1 cellular context compared by ENCODE assay signal in the genomic region with DNA sequence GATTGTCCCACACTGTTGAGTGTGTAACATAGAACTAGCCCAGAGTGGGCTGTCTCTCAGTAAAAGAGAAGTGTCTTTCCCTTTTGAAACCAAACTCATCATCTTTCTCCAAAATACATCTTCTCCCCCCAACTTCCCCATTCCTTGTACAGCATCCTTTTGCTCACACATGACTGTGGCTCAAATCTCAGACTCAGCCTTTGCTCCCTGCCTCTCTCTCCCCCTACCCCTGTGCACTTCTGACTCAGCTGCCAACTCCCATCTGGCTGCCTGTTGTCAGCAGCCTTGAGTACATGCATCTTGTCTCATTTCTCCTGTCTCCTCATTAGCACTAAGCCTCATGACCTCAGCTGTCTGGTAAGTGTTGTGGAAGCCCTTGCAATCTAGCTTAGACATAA.
TF ChIP-seq lines count a peak whose summit lies in the region.

No MANE protein-coding gene starts in this region.

TF ChIP-seq in GM12878, 131 proteins besides CTCF, POLR2A, EP300 and RAD21 (continued from another document):
- TF ChIP-seq ETV6 (conservative IDR thresholded peaks at IDR 0.05 in 1 of 2, IDR thresholded peaks at IDR 0.05 in 1 of 2; ENCODE audit: borderline replicate concordance in 1 of 2, low read depth in 1 of 2) = 0 out of 4 replicates have a peak, but pooled peaks of 1 of the 2 experiments have one; percentile 19
- TF ChIP-seq GATAD2B (conservative IDR thresholded peaks at IDR 0.05; ENCODE audit: low read depth) = no peak
- TF ChIP-seq ZBED1 (IDR thresholded peaks at IDR 0.05; ENCODE audit: borderline replicate concordance) = peak; percentile 40; the same call in 1 of the 2 replicates
- TF ChIP-seq NFIC (IDR thresholded peaks at IDR 0.05; ENCODE audit: low read depth, low read length) = peak; percentile 41; the same call in 1 of the 2 replicates
- TF ChIP-seq EED (IDR thresholded peaks at IDR 0.05; ENCODE audit: low read depth) = peak; percentile 92
- TF ChIP-seq HDGF (IDR thresholded peaks at IDR 0.05) = no peak
